ENCODE assay signal across 37 cellular contexts in the genomic region with DNA sequence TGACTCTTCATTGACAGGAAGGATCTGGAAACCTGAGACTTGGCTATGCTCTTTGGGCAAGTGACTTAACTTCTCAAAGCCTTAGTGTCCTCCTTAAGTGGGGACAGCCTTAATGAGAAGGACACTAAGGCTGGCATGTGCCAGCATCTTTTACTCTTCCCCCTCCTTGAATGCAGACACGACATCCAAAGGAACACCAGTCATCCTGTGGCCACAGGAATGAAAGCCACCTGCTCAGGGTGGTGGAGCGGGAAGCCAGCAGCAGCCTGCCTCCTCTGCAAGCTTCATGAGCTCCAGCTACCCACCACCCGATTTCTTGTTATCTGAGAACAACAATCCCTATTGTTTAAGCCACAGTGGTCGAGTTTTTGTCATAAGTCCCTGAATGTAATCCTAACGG. TPM values are rescaled to one million over a fixed set of nuclear protein-coding genes. Genes with fewer than 3 reads are reported as not detected.
"Had no signal": no experiment of that assay in that cellular context is flagged by ENCODE, and none has a peak within 500 bp of the region (broad histone marks: within the 10 kb centered on the region; RNA-seq: fewer than 3 reads in every experiment).

No MANE protein-coding gene starts in this region.

- H3K27ac ChIP-seq: KMS-11 had no signal

- H3K9me3 ChIP-seq: MG63 had no signal

- H3K4me2 ChIP-seq: KMS-11 had no signal

- H3K4me3 ChIP-seq: MG63 had no signal

- H3K9ac ChIP-seq: KMS-11 had no signal

- DNase-seq: Karpas-422, Kasumi-1, KBM-7, KG1, MG63, MM.1S, MV-4-11, NCI-H1048, NCI-H1092, NCI-H1092 treated with DMSO at 0.1 percent for 48 hours, NCI-H1105, NCI-H1105 treated with DMSO at 0.1 percent for 48 hours, NCI-H1417, NCI-H1417 treated with DMSO at 0.1 percent for 48 hours, NCI-H1436, NCI-H1436 treated with DMSO at 0.1 percent for 48 hours, NCI-H146, NCI-H1694, NCI-H1694 treated with DMSO at 0.1 percent for 48 hours, NCI-H187, NCI-H187 treated with DMSO at 0.1 percent for 48 hours, NCI-H1930, NCI-H2029, NCI-H2029 treated with DMSO at 0.1 percent for 48 hours, NCI-H2081, NCI-H2081 treated with DMSO at 0.1 percent for 48 hours, NCI-H2107, NCI-H2171, NCI-H2171 treated with DMSO at 0.1 percent for 48 hours, NCI-H2227 treated with DMSO at 0.1 percent for 48 hours, NCI-H226, NCI-H345, NCI-H446, NCI-H446 treated with DMSO at 0.1 percent for 48 hours had no signal

- H3K27me3 ChIP-seq: MG63 had no signal

RNA-seq across cellular contexts. Expression of gene MAK, which starts 46.2 kb away (rescaled TPM):
- total RNA-seq: LHCN-M2, MCF 10A had no signal
